8 cellular contexts compared by ENCODE assay signal in genomic region chr11:61602775-61603569, GRCh38. TPM values are rescaled to one million over a fixed set of nuclear protein-coding genes. Genes with fewer than 3 reads are reported as not detected.
DNase-seq lines count a peak whose midpoint lies in the region; FAIRE-seq lines count a peak whose summit lies in the region.

No MANE protein-coding gene starts in this region.

- no peaks in the 10 kb centered on the region for H3K36me3 ChIP-seq in SJCRH30
- no peaks in the 10 kb centered on the region for H3K36me3 ChIP-seq in small intestine (ENCODE audit: control insufficient read depth in 2 of 2, insufficient read depth in 2 of 2, low read length in 2 of 2)

- H3K4me3 ChIP-seq in SJCRH30, result no peak overlapping the region
- no peak overlapping the region for H3K4me3 ChIP-seq in small intestine (ENCODE audit: low read depth in 1 of 2, low read length in 2 of 2)

- FAIRE-seq in small intestine (lab: Jason Lieb, UNC), result no peak
- no peak for FAIRE-seq in GM19239 (lab: Jason Lieb, UNC)

- H3K27ac ChIP-seq in SJCRH30, result no peak overlapping the region
- peak overlapping the region in 1 of 2 donors; percentile 37 for H3K27ac ChIP-seq in small intestine (ENCODE audit: low read depth in 1 of 2, low read length in 1 of 2)

- no peaks in the 10 kb centered on the region; the same call in 1 of the 2 replicates for H3K27me3 ChIP-seq in SJCRH30
- no peaks in the 10 kb centered on the region for H3K27me3 ChIP-seq in small intestine (ENCODE audit: control insufficient read depth in 2 of 2, insufficient read depth in 2 of 2, low read length in 2 of 2)

- H3K9me3 ChIP-seq in SJCRH30 (replicated peaks), result no peaks in the 10 kb centered on the region
- no peaks in the 10 kb centered on the region for H3K9me3 ChIP-seq in small intestine (ENCODE audit: control insufficient read depth, low read depth)

- H3K4me1 ChIP-seq in SJCRH30, result peaks cover 4% of the 10 kb centered on the region; the same call in 1 of the 2 replicates
- H3K4me1 ChIP-seq in small intestine (ENCODE audit: control insufficient read depth in 2 of 2, insufficient read depth in 1 of 2, low read depth in 1 of 2, low read length in 1 of 2), result no peaks in the 10 kb centered on the region

- whole genome bisulfite sequencing in small intestine, 3 donors, result 16 to 48% (median 39%) methylated on average over 15 to 20 of the region's 20 CpGs

- DNase-seq in GOT3 (lab: John Stamatoyannopoulos, UW) (peak; percentile 18), SJCRH30 (peak; percentile 64), head of caudate nucleus (peak; percentile 59 to 93 (median 78)), small intestine (peak; percentile 68), NCI-H187 treated with DMSO at 0.1 percent for 48 hours (lab: John Stamatoyannopoulos, UW) (no peak), GM19239 (ENCODE audit: insufficient read length, low spot score) (no peak), T-helper 1 cell (no peak)
- no peak for DNase-seq in activated CD8-positive, alpha-beta memory T cell treated with anti-CD3 and anti-CD28 coated beads, Interleukin-2, amount 50 U/mL, for 4 hours

- intact Hi-C loops in head of caudate nucleus (cut with DNase I), result no loop called here

RNA-seq across cellular contexts. Expression of gene SYT7, which starts 22.1 kb away (rescaled TPM):
- total RNA-seq in SJCRH30 (2014; rRNA removed; shearing (Covaris generic)), result 1.1 and 1.3 TPM in 2 replicates
- 1 to 10 TPM in 1 of 3 donors, under 1 TPM in 2; 0.81 to 5.0 (median 0.89) TPM for polyA plus RNA-seq in small intestine

Comparison
In these comparisons a context has a peak if more than half of its experiments do, and no peak if none do; other contexts are left out.
1. DNase-seq: peak in GOT3 (single experiment), SJCRH30 (2 of 2), head of caudate nucleus (42 of 42) and small intestine (single experiment); none in NCI-H187 treated with DMSO at 0.1 percent for 48 hours (single experiment), activated CD8-positive, alpha-beta memory T cell treated with anti-CD3 and anti-CD28 coated beads, Interleukin-2, amount 50 U/mL, for 4 hours (single experiment), GM19239 (single experiment) and T-helper 1 cell (0 of 5).